27 cellular contexts compared by ENCODE assay signal in the genomic region with DNA sequence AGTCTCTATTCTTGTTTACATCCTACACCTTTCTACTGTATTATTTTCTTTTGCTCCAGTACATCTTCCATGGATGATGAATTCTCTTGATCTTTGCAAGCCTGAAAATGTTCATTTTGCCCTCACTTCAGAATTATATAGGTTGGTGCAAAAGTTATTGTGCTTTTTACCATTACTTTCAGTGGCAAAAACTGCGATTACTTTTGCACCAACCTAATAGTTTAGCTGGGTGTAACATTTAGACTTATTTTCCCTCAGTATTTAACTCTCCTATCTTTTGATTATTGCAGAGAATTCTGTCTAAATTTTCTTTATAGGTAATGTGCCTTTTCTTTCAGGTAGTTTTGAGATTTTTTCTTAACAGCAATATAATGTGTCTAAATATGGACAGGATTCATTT.
"Had no signal": no experiment of that assay in that cellular context is flagged by ENCODE, and none has a peak within 500 bp of the region (broad histone marks: within the 10 kb centered on the region; RNA-seq: fewer than 3 reads in every experiment).

No MANE protein-coding gene starts in this region.

- H3K27me3 ChIP-seq: MG63 had no signal

- DNase-seq: Karpas-422, Kasumi-1, MG63, MM.1S, MV-4-11, NCI-H1048, NCI-H1092, NCI-H1092 treated with DMSO at 0.1 percent for 48 hours, NCI-H1417 treated with DMSO at 0.1 percent for 48 hours, NCI-H1436, NCI-H1436 treated with DMSO at 0.1 percent for 48 hours, NCI-H146, NCI-H1694, NCI-H1694 treated with DMSO at 0.1 percent for 48 hours, NCI-H187, NCI-H187 treated with DMSO at 0.1 percent for 48 hours, NCI-H1930, NCI-H2029, NCI-H2029 treated with DMSO at 0.1 percent for 48 hours, NCI-H2081, NCI-H2081 treated with DMSO at 0.1 percent for 48 hours, NCI-H2107, NCI-H2171, NCI-H2227 treated with DMSO at 0.1 percent for 48 hours, NCI-H226, NCI-H446, NCI-H446 treated with DMSO at 0.1 percent for 48 hours had no signal

- H3K9me3 ChIP-seq: MG63 had no signal

- H3K4me3 ChIP-seq: MG63 had no signal
